In genomic region chr1:231828182-231828920, GRCh38 we compare ENCODE assay signal across 9 cellular contexts.
DNase-seq lines count a peak whose midpoint lies in the region; ATAC-seq and TF ChIP-seq lines count a peak whose summit lies in the region.
"Had no signal": no experiment of that assay in that cellular context is flagged by ENCODE, and none has a peak within 500 bp of the region (broad histone marks: within the 10 kb centered on the region; RNA-seq: fewer than 3 reads in every experiment).

No MANE protein-coding gene starts in this region.

- H3K36me3 Mint-ChIP-seq in osteocyte (ENCODE audit: unreplicated experiment): peaks cover 2% of the 10 kb centered on the region

- no peak for ATAC-seq in HG03457 (IDR thresholded peaks at IDR 0.05; ENCODE audit: unreplicated experiment)

- H3K9me3 Mint-ChIP-seq in osteocyte (ENCODE audit: unreplicated experiment): no peaks in the 10 kb centered on the region

- DNase-seq in GM04504 (ENCODE audit: low read depth) (peak; percentile 82), RKO (ENCODE audit: low spot score) (peak; percentile 87), fibroblast of gingiva (ENCODE audit: low read depth) (peak; percentile 95), osteocyte (ENCODE audit: extremely low spot score, unreplicated experiment) (no peak), hypothalamus (lab: John Stamatoyannopoulos, UW) (no peak), NCI-H2107 (lab: John Stamatoyannopoulos, UW) (no peak)
- no peak for DNase-seq in stimulated activated naive CD4-positive, alpha-beta T cell treated with Interleukin-2 at 50 U/mL for 16 hours (lab: John Stamatoyannopoulos, UW)
- DNase-seq: activated naive CD4-positive, alpha-beta T cell treated with anti-CD3 and anti-CD28 coated beads, Interleukin-2, amount 50 U/mL, for 16 hours had no signal

- H3K4me1 Mint-ChIP-seq in osteocyte (ENCODE audit: unreplicated experiment): peaks cover 60% of the 10 kb centered on the region

- H3K4me3 Mint-ChIP-seq in osteocyte (ENCODE audit: unreplicated experiment): peak overlapping the region; percentile 44

- H3K27me3 Mint-ChIP-seq in osteocyte (ENCODE audit: unreplicated experiment): no peaks in the 10 kb centered on the region

- H3K27ac Mint-ChIP-seq in osteocyte (ENCODE audit: unreplicated experiment): peak overlapping the region; percentile 84

- no peak for TF ChIP-seq CTCF in osteocyte (IDR thresholded peaks at IDR 0.05)

Comparison
In these comparisons a context has a peak if more than half of its experiments do, and no peak if none do; other contexts are left out.
1. DNase-seq: peak in GM04504 (single experiment), RKO (single experiment) and fibroblast of gingiva (single experiment); none in osteocyte (single experiment), hypothalamus (0 of 51), NCI-H2107 (single experiment) and stimulated activated naive CD4-positive, alpha-beta T cell treated with Interleukin-2 at 50 U/mL for 16 hours (single experiment).